20 cellular contexts compared by ENCODE assay signal in the genomic region with DNA sequence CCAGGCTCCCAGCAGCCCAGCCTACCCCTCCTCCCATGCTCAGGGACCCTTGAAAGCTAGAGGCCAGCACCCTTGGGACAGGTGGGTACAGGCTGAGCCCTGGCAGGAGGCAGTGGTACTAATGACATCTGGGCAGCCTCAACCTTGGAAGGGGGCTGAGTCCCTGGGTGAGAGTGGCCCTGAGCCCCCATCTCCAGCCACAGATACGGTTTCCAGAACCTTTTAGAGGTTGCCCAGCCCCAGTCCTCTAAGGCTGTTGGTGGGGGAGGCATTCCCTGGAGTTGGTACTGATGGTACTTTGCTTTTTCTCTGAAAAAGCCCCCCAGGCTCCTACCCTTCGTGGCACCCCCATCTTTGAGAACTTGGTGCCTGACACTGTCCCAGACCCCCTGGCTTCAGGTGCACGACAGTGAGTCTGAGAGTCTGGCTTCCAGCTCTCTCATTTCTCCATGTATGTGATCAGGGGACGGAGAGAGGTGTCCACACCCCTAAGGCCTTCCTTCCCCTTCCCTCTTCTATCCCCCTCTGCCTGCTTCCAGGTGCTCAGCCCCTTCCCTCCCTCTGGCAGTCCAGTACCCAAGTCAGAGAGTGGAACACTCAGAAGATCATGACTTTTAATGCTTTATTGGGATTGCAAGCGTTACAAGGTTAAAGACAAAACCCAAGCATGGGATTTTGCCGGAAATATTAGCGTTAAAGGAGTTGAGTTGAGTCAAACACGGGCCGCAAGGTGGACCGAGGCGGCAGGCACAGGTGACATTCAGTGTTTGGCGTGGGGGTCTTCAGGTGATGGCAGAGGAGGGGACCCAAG. TPM values are rescaled to one million over a fixed set of nuclear protein-coding genes. Genes with fewer than 3 reads are reported as not detected.
"Had no signal": no experiment of that assay in that cellular context is flagged by ENCODE, and none has a peak within 500 bp of the region (broad histone marks: within the 10 kb centered on the region; RNA-seq: fewer than 3 reads in every experiment).

No MANE protein-coding gene starts in this region.

- H3K36me3 Mint-ChIP-seq: activated naive CD4-positive, alpha-beta T cell treated with anti-CD3 and anti-CD28 coated beads, Interleukin-2, amount 10 ng/mL, durations not matched to agents 7 days and 5 days; naive thymus-derived CD4-positive, alpha-beta T cell had no signal

- H3K27ac Mint-ChIP-seq: activated CD4-positive, alpha-beta T cell treated with anti-CD3 and anti-CD28 coated beads, Interleukin-2, amount 10 ng/mL, durations not matched to agents 24 days and 14 days; activated CD8-positive, alpha-beta T cell treated with anti-CD3 and anti-CD28 coated beads, Interleukin-2, amount 10 ng/mL, durations not matched to agents 7 days and 5 days; activated naive CD4-positive, alpha-beta T cell treated with anti-CD3 and anti-CD28 coated beads, Interleukin-2, amount 10 ng/mL, durations not matched to agents 7 days and 5 days; memory B cell; naive thymus-derived CD4-positive, alpha-beta T cell; stimulated activated naive CD8-positive, alpha-beta T cell treated with anti-CD3 and anti-CD28 coated beads, Interleukin-15, amount 100 ng/mL, for 72 hours had no signal

- ATAC-seq: activated CD8-positive, alpha-beta T cell treated with anti-CD3 and anti-CD28 coated beads, Interleukin-2, amount 10 ng/mL, durations not matched to agents 7 days and 5 days; esophagus mucosa; gastrocnemius medialis; left lung had no signal

- H3K9me3 ChIP-seq: ascending aorta, gastrocnemius medialis, left lung, suprapubic skin had no signal

- FAIRE-seq: kidney had no signal

- H3K4me1 Mint-ChIP-seq: activated CD4-positive, alpha-beta T cell treated with anti-CD3 and anti-CD28 coated beads, Interleukin-2, amount 10 ng/mL, durations not matched to agents 24 days and 14 days; activated naive CD4-positive, alpha-beta T cell treated with anti-CD3 and anti-CD28 coated beads, Interleukin-2, amount 10 ng/mL, durations not matched to agents 7 days and 5 days; stimulated activated naive CD8-positive, alpha-beta T cell treated with anti-CD3 and anti-CD28 coated beads, Interleukin-15, amount 100 ng/mL, for 72 hours had no signal

- H3K4me1 ChIP-seq: ascending aorta, gastrocnemius medialis, left lung, suprapubic skin had no signal

- H3K4me3 ChIP-seq: ascending aorta, gastrocnemius medialis, left lung, suprapubic skin had no signal

- H3K9me3 Mint-ChIP-seq: activated T-cell treated with anti-CD3 and anti-CD28 coated beads, Interleukin-2, amount 50 U/mL, for 4 hours had no signal

- H3K27ac ChIP-seq: ascending aorta, gastrocnemius medialis, left lung, suprapubic skin had no signal

- H3K36me3 ChIP-seq: ascending aorta, gastrocnemius medialis, left lung, suprapubic skin had no signal

- DNase-seq: activated CD4-positive, alpha-beta T cell treated with anti-CD3 and anti-CD28 coated beads, Interleukin-2, amount 10 ng/mL, durations not matched to agents 24 days and 14 days; activated CD8-positive, alpha-beta T cell treated with anti-CD3 and anti-CD28 coated beads, Interleukin-2, amount 10 ng/mL, durations not matched to agents 7 days and 5 days; activated effector memory CD4-positive, alpha-beta T cell treated with Interleukin-2 at 50 U/mL for 16 hours; activated naive CD4-positive, alpha-beta T cell treated with anti-CD3 and anti-CD28 coated beads, Interleukin-2, amount 10 ng/mL, durations not matched to agents 7 days and 5 days; activated T-cell treated with anti-CD3 and anti-CD28 coated beads, Interleukin-2, amount 50 U/mL, for 4 hours; cortex of kidney; gastrocnemius medialis; head of caudate nucleus; kidney; naive thymus-derived CD4-positive, alpha-beta T cell; nucleus accumbens; retina; stimulated activated naive CD8-positive, alpha-beta T cell treated with anti-CD3 and anti-CD28 coated beads, Interleukin-15, amount 100 ng/mL, for 72 hours; T-helper 1 cell; T1000 had no signal

- H3K4me3 Mint-ChIP-seq: activated CD4-positive, alpha-beta T cell treated with anti-CD3 and anti-CD28 coated beads, Interleukin-2, amount 10 ng/mL, durations not matched to agents 24 days and 14 days; activated CD8-positive, alpha-beta T cell treated with anti-CD3 and anti-CD28 coated beads, Interleukin-2, amount 10 ng/mL, durations not matched to agents 7 days and 5 days; activated naive CD4-positive, alpha-beta T cell treated with anti-CD3 and anti-CD28 coated beads, Interleukin-2, amount 10 ng/mL, durations not matched to agents 7 days and 5 days; activated T-cell treated with anti-CD3 and anti-CD28 coated beads, Interleukin-2, amount 50 U/mL, for 4 hours; memory B cell; naive thymus-derived CD4-positive, alpha-beta T cell; stimulated activated naive CD8-positive, alpha-beta T cell treated with anti-CD3 and anti-CD28 coated beads, Interleukin-15, amount 100 ng/mL, for 72 hours had no signal

RNA-seq across cellular contexts. Expression of a gene that starts 10.5 kb away (rescaled TPM):
- total RNA-seq: activated CD8-positive, alpha-beta T cell treated with anti-CD3 and anti-CD28 coated beads, Interleukin-2, amount 10 ng/mL, durations not matched to agents 7 days and 5 days had no signal
- polyA plus RNA-seq: naive thymus-derived CD4-positive, alpha-beta T cell had no signal

RNA-seq across cellular contexts. Expression of a gene that starts 32.3 kb away (rescaled TPM):
- total RNA-seq: activated CD4-positive, alpha-beta T cell treated with anti-CD3 and anti-CD28 coated beads, Interleukin-2, amount 10 ng/mL, durations not matched to agents 24 days and 14 days; activated CD8-positive, alpha-beta T cell treated with anti-CD3 and anti-CD28 coated beads, Interleukin-2, amount 10 ng/mL, durations not matched to agents 7 days and 5 days; activated T-cell treated with anti-CD3 and anti-CD28 coated beads, Interleukin-2, amount 50 U/mL, for 4 hours; ascending aorta; esophagus mucosa; gastrocnemius medialis; kidney; left lung; naive thymus-derived CD4-positive, alpha-beta T cell; suprapubic skin had no signal
- polyA plus RNA-seq: naive thymus-derived CD4-positive, alpha-beta T cell had no signal

RNA-seq across cellular contexts. Expression of a gene that starts 42.9 kb away (rescaled TPM):
- total RNA-seq: activated CD4-positive, alpha-beta T cell treated with anti-CD3 and anti-CD28 coated beads, Interleukin-2, amount 10 ng/mL, durations not matched to agents 24 days and 14 days; activated CD8-positive, alpha-beta T cell treated with anti-CD3 and anti-CD28 coated beads, Interleukin-2, amount 10 ng/mL, durations not matched to agents 7 days and 5 days; activated T-cell treated with anti-CD3 and anti-CD28 coated beads, Interleukin-2, amount 50 U/mL, for 4 hours; ascending aorta; gastrocnemius medialis; kidney; naive thymus-derived CD4-positive, alpha-beta T cell had no signal
- polyA plus RNA-seq: naive thymus-derived CD4-positive, alpha-beta T cell had no signal
